21 cellular contexts compared by ENCODE assay signal in genomic region chr16:11514283-11514682, GRCh38.
"Had no signal": no experiment of that assay in that cellular context is flagged by ENCODE, and none has a peak within 500 bp of the region (broad histone marks: within the 10 kb centered on the region; RNA-seq: fewer than 3 reads in every experiment).

No MANE protein-coding gene starts in this region.

- FAIRE-seq: endometrium, keratinocyte, small intestine had no signal

- H3K4me3 ChIP-seq: coronary artery, gastrocnemius medialis, lung, mucosa of descending colon, ovary, psoas muscle, suprapubic skin, transverse colon, vagina had no signal

- H3K27me3 ChIP-seq: gastrocnemius medialis, ovary, suprapubic skin, transverse colon, vagina had no signal

- DNase-seq: effector memory CD8-positive, alpha-beta T cell; erythroblast; gastrocnemius medialis; head of caudate nucleus; mucosa of descending colon; naive thymus-derived CD4-positive, alpha-beta T cell; occipital lobe; ovary; small intestine; stimulated activated CD4-positive, alpha-beta T cell treated with anti-CD3 and anti-CD28 coated beads, Interleukin-15, amount 100 ng/mL, for 24 hours; stimulated activated CD4-positive, alpha-beta T cell treated with anti-CD3 and anti-CD28 coated beads, Interleukin-2, amount 100 ng/mL, for 48 hours; stimulated activated naive CD4-positive, alpha-beta T cell; stimulated activated naive CD8-positive, alpha-beta T cell treated with anti-CD3 and anti-CD28 coated beads, Interleukin-15, amount 100 ng/mL, for 72 hours; transverse colon had no signal

- ATAC-seq: effector memory CD8-positive, alpha-beta T cell; gastrocnemius medialis; mucosa of descending colon; naive thymus-derived CD4-positive, alpha-beta T cell; psoas muscle; stimulated activated naive CD8-positive, alpha-beta T cell treated with anti-CD3 and anti-CD28 coated beads, Interleukin-15, amount 100 ng/mL, for 72 hours had no signal

- H3K36me3 ChIP-seq: gastrocnemius medialis, ovary, suprapubic skin, transverse colon, vagina had no signal

- H3K27ac ChIP-seq: coronary artery, gastrocnemius medialis, ovary, psoas muscle, suprapubic skin, transverse colon, vagina had no signal

- H3K9me3 ChIP-seq: gastrocnemius medialis, mucosa of descending colon, ovary, psoas muscle, suprapubic skin, transverse colon, vagina had no signal

- H3K4me1 ChIP-seq: gastrocnemius medialis, psoas muscle, suprapubic skin, transverse colon, vagina had no signal
